1 cellular context compared by ENCODE assay signal in the genomic region with DNA sequence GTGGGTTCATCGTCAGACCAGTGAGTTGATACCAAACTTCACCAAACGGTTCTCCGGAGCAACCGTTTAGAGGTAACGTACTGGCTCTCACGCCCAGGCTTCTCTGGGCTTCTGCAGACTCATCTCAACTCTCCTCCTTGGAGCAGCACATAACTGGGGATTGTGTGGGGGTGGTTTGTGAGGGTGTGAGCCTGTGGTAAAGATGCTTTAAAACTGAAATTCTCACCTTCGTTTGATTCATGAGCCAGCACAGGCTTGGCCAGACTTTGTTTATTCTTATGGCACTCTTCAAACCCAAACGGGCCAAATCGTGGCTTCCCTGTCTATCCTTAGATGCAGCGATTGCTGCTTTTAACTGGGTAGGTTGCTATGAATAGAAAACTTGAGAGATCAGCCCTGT.
TF ChIP-seq lines count a peak whose summit lies in the region.

No MANE protein-coding gene starts in this region.

TF ChIP-seq in IMR-90, 13 proteins besides CTCF, POLR2A, EP300 and RAD21:
- TF ChIP-seq CEBPB (IDR thresholded peaks at IDR 0.05; ENCODE audit: low read depth, low read length) (no peak), MAZ (IDR thresholded peaks at IDR 0.05; ENCODE audit: borderline replicate concordance, low read depth, low read length) (no peak), BHLHE40 (IDR thresholded peaks at IDR 0.05; ENCODE audit: low read depth, low read length) (no peak), MAFK (IDR thresholded peaks at IDR 0.05; ENCODE audit: low read depth, low read length) (no peak), NFE2L2 (IDR thresholded peaks at IDR 0.05; ENCODE audit: low read depth, low read length) (no peak), SMC3 (IDR thresholded peaks at IDR 0.05; ENCODE audit: low read depth, low read length) (no peak), CHD1 (IDR thresholded peaks at IDR 0.05; ENCODE audit: low read depth, low read length) (no peak), RFX5 (IDR thresholded peaks at IDR 0.05; ENCODE audit: low read depth, low read length) (no peak), MXI1 (IDR thresholded peaks at IDR 0.05; ENCODE audit: borderline replicate concordance, low read depth, low read length) (no peak), FOS (IDR thresholded peaks at IDR 0.05; ENCODE audit: low read depth, low read length) (no peak), RCOR1 (IDR thresholded peaks at IDR 0.05; ENCODE audit: insufficient replicate concordance, low read length) (no peak)
- TF ChIP-seq, protein P1, sequence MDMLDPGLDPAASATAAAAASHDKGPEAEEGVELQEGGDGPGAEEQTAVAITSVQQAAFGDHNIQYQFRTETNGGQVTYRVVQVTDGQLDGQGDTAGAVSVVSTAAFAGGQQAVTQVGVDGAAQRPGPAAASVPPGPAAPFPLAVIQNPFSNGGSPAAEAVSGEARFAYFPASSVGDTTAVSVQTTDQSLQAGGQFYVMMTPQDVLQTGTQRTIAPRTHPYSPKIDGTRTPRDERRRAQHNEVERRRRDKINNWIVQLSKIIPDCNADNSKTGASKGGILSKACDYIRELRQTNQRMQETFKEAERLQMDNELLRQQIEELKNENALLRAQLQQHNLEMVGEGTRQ (IDR thresholded peaks at IDR 0.05; ENCODE audit: low read depth, low read length), result no peak
- TF ChIP-seq, protein P2, sequence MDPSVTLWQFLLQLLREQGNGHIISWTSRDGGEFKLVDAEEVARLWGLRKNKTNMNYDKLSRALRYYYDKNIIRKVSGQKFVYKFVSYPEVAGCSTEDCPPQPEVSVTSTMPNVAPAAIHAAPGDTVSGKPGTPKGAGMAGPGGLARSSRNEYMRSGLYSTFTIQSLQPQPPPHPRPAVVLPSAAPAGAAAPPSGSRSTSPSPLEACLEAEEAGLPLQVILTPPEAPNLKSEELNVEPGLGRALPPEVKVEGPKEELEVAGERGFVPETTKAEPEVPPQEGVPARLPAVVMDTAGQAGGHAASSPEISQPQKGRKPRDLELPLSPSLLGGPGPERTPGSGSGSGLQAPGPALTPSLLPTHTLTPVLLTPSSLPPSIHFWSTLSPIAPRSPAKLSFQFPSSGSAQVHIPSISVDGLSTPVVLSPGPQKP (IDR thresholded peaks at IDR 0.05; ENCODE audit: borderline replicate concordance, low read depth, low read length), result no peak
